ENCODE assay signal across 17 cellular contexts in the genomic region with DNA sequence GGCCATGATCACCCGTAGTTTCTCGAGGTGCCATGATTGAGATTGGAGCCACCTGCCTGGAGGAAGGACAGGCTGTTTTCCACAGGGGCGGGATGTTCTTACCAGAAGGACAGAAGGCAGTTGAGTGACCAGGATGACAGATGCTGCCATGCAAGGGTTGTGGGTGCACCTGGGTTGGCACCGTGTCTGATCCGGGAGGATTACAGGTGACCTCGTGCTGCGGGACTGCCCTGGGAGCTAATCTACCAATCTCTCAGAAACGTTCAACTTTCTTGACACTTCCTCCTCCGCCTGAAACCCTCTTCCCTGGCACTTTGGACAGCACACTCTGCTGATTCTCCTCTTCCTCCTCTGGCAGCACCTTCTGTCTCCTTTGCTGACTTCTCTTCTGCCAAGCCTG. TPM values are rescaled to one million over a fixed set of nuclear protein-coding genes. Genes with fewer than 3 reads are reported as not detected.
A peak's percentile ranks its signal among the peaks of the same experiment; 100 is the strongest.
DNase-seq lines count a peak whose midpoint lies in the region; ATAC-seq, FAIRE-seq and TF ChIP-seq lines count a peak whose summit lies in the region.
"Had no signal": no experiment of that assay in that cellular context is flagged by ENCODE, and none has a peak within 500 bp of the region (broad histone marks: within the 10 kb centered on the region; RNA-seq: fewer than 3 reads in every experiment).

No MANE protein-coding gene starts in this region.

- no peak overlapping the region for H3K9ac ChIP-seq in PC-3 (ENCODE audit: low read length)
- H3K9ac ChIP-seq in astrocyte (ENCODE audit: low read length) = no peak overlapping the region
- H3K9ac ChIP-seq in parathyroid adenoma = no peak overlapping the region
- H3K9ac ChIP-seq: BLaER1, GM23248 had no signal

- H3K27ac ChIP-seq in PC-3 (ENCODE audit: low read length) (peak overlapping the region; percentile 79; the same call in 1 of the 2 replicates), astrocyte (ENCODE audit: low read depth, low read length) (no peak overlapping the region), parathyroid adenoma (no peak overlapping the region)
- H3K27ac ChIP-seq: BLaER1, GM23248 had no signal

- CTCF ChIA-PET in PC-3 (lab: Charles Lee) = no interaction called here

- peaks cover 66% of the 10 kb centered on the region for H3K4me1 ChIP-seq in PC-3 (ENCODE audit: insufficient read depth, low read length)
- peaks cover 37% of the 10 kb centered on the region for H3K4me1 ChIP-seq in astrocyte (ENCODE audit: insufficient read depth, low read length)
- no peaks in the 10 kb centered on the region for H3K4me1 ChIP-seq in parathyroid adenoma
- H3K4me1 ChIP-seq: HAP-1 had no signal

- H3K4me1 Mint-ChIP-seq in astrocyte (ENCODE audit: low read depth, unreplicated experiment) (peaks cover 33% of the 10 kb centered on the region), nephron progenitor cell (peaks cover 28% of the 10 kb centered on the region)

- POLR2A ChIA-PET in PC-3 (lab: Charles Lee; ENCODE audit: unreplicated experiment) = no interaction called here

- no peaks in the 10 kb centered on the region for H3K9me3 Mint-ChIP-seq in astrocyte (ENCODE audit: unreplicated experiment)
- H3K9me3 Mint-ChIP-seq in nephron progenitor cell = no peaks in the 10 kb centered on the region
- H3K9me3 Mint-ChIP-seq: CD8-positive, alpha-beta T cell had no signal

- intact Hi-C loops in PC-3 (cut with micrococcal nuclease) = loop anchor here (5.0 kb wide), 1 partner anchor 167 kb away; the partner anchor contains the start of gene DMAP1

- TF ChIP-seq CTCF in PC-3 (conservative IDR thresholded peaks at IDR 0.05; ENCODE audit: low read depth, low read length) = no peak
- TF ChIP-seq CTCF in astrocyte (IDR thresholded peaks at IDR 0.05; ENCODE audit: insufficient read depth, low read depth, low read length) = no peak
- TF ChIP-seq CTCF in parathyroid adenoma (IDR thresholded peaks at IDR 0.05) = no peak
- no peak for TF ChIP-seq CTCF in nephron progenitor cell (IDR thresholded peaks at IDR 0.05)
- TF ChIP-seq CTCF in omental fat pad (IDR thresholded peaks at IDR 0.05) = no peak

- no peak overlapping the region for H3K4me3 Mint-ChIP-seq in astrocyte (ENCODE audit: unreplicated experiment)
- no peak overlapping the region for H3K4me3 Mint-ChIP-seq in nephron progenitor cell
- H3K4me3 Mint-ChIP-seq: CD8-positive, alpha-beta T cell had no signal

- H3K9me3 ChIP-seq in PC-3 (ENCODE audit: low read length) (no peaks in the 10 kb centered on the region), astrocyte (ENCODE audit: insufficient read depth, low read depth, low read length) (no peaks in the 10 kb centered on the region), parathyroid adenoma (ENCODE audit: control insufficient read depth, low read length) (no peaks in the 10 kb centered on the region)
- H3K9me3 ChIP-seq: BLaER1, HAP-1 had no signal

- H3K27ac Mint-ChIP-seq in astrocyte (ENCODE audit: unreplicated experiment) = peak overlapping the region; percentile 48
- no peak overlapping the region for H3K27ac Mint-ChIP-seq in nephron progenitor cell
- H3K27ac Mint-ChIP-seq: CD8-positive, alpha-beta T cell had no signal

- FAIRE-seq in astrocyte (lab: Jason Lieb, UNC) = no peak
- FAIRE-seq: GM12878 had no signal

- no TSS peak for BruUV-seq in PC-3 (replicated peaks; lab: Mats Ljungman, UMichigan)

- ATAC-seq in PC-3 (no peak), omental fat pad (ENCODE audit: low FRiP score) (no peak)
- ATAC-seq: CD8-positive, alpha-beta T cell; GM12878 had no signal

- H3K27me3 ChIP-seq in PC-3 (ENCODE audit: low read length) (no peaks in the 10 kb centered on the region), astrocyte (ENCODE audit: insufficient read depth, low read length) (no peaks in the 10 kb centered on the region), parathyroid adenoma (ENCODE audit: control insufficient read depth, insufficient read depth, low read length) (no peaks in the 10 kb centered on the region)
- H3K27me3 ChIP-seq: BLaER1 had no signal

- H2AFZ ChIP-seq in PC-3 (ENCODE audit: low read length) (no peak overlapping the region), astrocyte (ENCODE audit: low read depth, low read length) (no peak overlapping the region), parathyroid adenoma (peak overlapping the region; percentile 22)
- H2AFZ ChIP-seq: GM23248 had no signal

- H3F3A ChIP-seq in PC-3 (ENCODE audit: low read length, unreplicated experiment) = peaks cover 18% of the 10 kb centered on the region

- DNase-seq in PC-3 (no peak), astrocyte (ENCODE audit: low read depth) (no peak), nephron progenitor cell (no peak), omental fat pad (ENCODE audit: low spot score) (no peak), kidney tubule cell (ENCODE audit: low spot score) (no peak)
- DNase-seq in activated CD8-positive, alpha-beta memory T cell treated with anti-CD3 and anti-CD28 coated beads, Interleukin-2, amount 50 U/mL, for 48 hours = no peak
- DNase-seq: 8988T; CD8-positive, alpha-beta T cell; DMS 273 treated with DMSO at 0.1 percent for 48 hours; DMS53; DND-41; EL; GM23248 had no signal

- H3K4me3 ChIP-seq in PC-3 (ENCODE audit: low read length) (no peak overlapping the region), astrocyte (ENCODE audit: insufficient read depth, low read depth, low read length) (no peak overlapping the region), parathyroid adenoma (ENCODE audit: low read depth, low read length) (no peak overlapping the region)
- H3K4me3 ChIP-seq: BLaER1, GM12878, GM23248, HAP-1 had no signal

- H3K36me3 Mint-ChIP-seq in astrocyte (ENCODE audit: low read depth, unreplicated experiment) = no peaks in the 10 kb centered on the region
- H3K36me3 Mint-ChIP-seq in nephron progenitor cell (ENCODE audit: low read depth) = no peaks in the 10 kb centered on the region
- H3K36me3 Mint-ChIP-seq: CD8-positive, alpha-beta T cell had no signal

- no peaks in the 10 kb centered on the region for H4K20me1 ChIP-seq in PC-3 (ENCODE audit: low read length)
- H4K20me1 ChIP-seq in astrocyte (ENCODE audit: insufficient read depth, low read length) = peaks cover 3% of the 10 kb centered on the region
- H4K20me1 ChIP-seq: BLaER1 had no signal

- H3K4me2 ChIP-seq in PC-3 (ENCODE audit: low read length) = no peak overlapping the region
- no peak overlapping the region for H3K4me2 ChIP-seq in astrocyte (ENCODE audit: low read length)
- H3K4me2 ChIP-seq in parathyroid adenoma (ENCODE audit: low read length) = no peak overlapping the region
- H3K4me2 ChIP-seq: BLaER1 had no signal

- H3K79me2 ChIP-seq in PC-3 (ENCODE audit: low read length) = no peaks in the 10 kb centered on the region
- H3K79me2 ChIP-seq in astrocyte (ENCODE audit: insufficient read depth, low read length) = no peaks in the 10 kb centered on the region
- H3K79me2 ChIP-seq in parathyroid adenoma = no peaks in the 10 kb centered on the region

- H3K9me2 ChIP-seq in PC-3 (replicated peaks; ENCODE audit: low read length) = no peaks in the 10 kb centered on the region

- peaks cover 2% of the 10 kb centered on the region for H3K27me3 Mint-ChIP-seq in astrocyte (ENCODE audit: low read depth, unreplicated experiment)
- H3K27me3 Mint-ChIP-seq in nephron progenitor cell (ENCODE audit: low read depth, poor library complexity) = peaks cover 22% of the 10 kb centered on the region

- no peaks in the 10 kb centered on the region for H3K36me3 ChIP-seq in PC-3 (ENCODE audit: low read depth, low read length)
- no peaks in the 10 kb centered on the region for H3K36me3 ChIP-seq in astrocyte (ENCODE audit: insufficient read depth, low read length)
- H3K36me3 ChIP-seq in parathyroid adenoma (ENCODE audit: control insufficient read depth, insufficient read depth, low read length) = no peaks in the 10 kb centered on the region
- H3K36me3 ChIP-seq: BLaER1, HAP-1 had no signal

RNA-seq across cellular contexts. Expression of gene SLC6A9, which starts 13.8 kb away (rescaled TPM):
- total RNA-seq in PC-3 (2014; rRNA removed) = 11.2 and 15.7 TPM in 2 replicates
- 45.2 and 51.4 TPM in 2 replicates for total RNA-seq in astrocyte
- total RNA-seq in omental fat pad = 1 to 10 TPM in 3 of 4 donors, under 1 TPM in 1; 0.31 to 7.4 (median 4.0) TPM
- total RNA-seq: CD8-positive, alpha-beta T cell had no signal

RNA-seq across cellular contexts. Expression of gene CCDC24, which starts 53.7 kb away (rescaled TPM):
- 10.1 and 21.9 TPM in 2 replicates for total RNA-seq in PC-3 (2014; rRNA removed)
- 4.2 and 4.3 TPM in 2 replicates for total RNA-seq in astrocyte
- total RNA-seq in omental fat pad = 1 to 10 TPM; 2.3 to 3.6 (median 2.8) TPM
